19 cellular contexts compared by ENCODE assay signal in the genomic region with DNA sequence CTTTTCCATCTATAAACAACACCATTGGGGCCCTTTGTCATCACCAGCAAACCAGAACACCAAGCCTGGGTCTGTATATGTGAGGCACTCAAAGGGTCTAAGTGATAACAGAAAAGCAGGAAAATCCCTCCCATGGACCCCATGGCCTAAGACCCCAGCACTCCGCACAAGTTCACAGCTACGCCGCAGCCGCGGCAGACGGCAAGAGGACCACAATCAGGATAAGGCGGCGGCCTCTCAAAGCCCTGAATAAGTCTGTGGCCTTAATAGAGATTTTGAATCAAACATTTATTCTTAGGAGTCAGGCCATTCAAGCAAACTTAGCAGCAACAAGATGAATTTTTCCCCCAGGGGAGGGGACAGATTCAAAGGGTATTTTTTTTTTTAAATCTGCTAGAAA. TPM values are rescaled to one million over a fixed set of nuclear protein-coding genes. Genes with fewer than 3 reads are reported as not detected.
"Had no signal": no experiment of that assay in that cellular context is flagged by ENCODE, and none has a peak within 500 bp of the region (broad histone marks: within the 10 kb centered on the region; RNA-seq: fewer than 3 reads in every experiment).

No MANE protein-coding gene starts in this region.

- H3K36me3 ChIP-seq: brain microvascular endothelial cell, left lung, prostate gland had no signal

- H3K4me3 Mint-ChIP-seq: activated naive CD4-positive, alpha-beta T cell treated with anti-CD3 and anti-CD28 coated beads, Interleukin-2, amount 50 U/mL, for 24 hours had no signal

- DNase-seq: activated CD4-positive, alpha-beta T cell treated with anti-CD3 and anti-CD28 coated beads, Interleukin-2, amount 50 U/mL, for 4 hours; activated effector memory CD4-positive, alpha-beta T cell treated with Interleukin-2 at 50 U/mL for 16 hours; activated T-cell treated with anti-CD3 and anti-CD28 coated beads, Interleukin-2, amount 50 U/mL, for 1 hour; brain microvascular endothelial cell; dorsolateral prefrontal cortex; head of caudate nucleus; islet precursor cell; left lung; mesenchymal stem cell; stimulated activated CD4-positive, alpha-beta T cell treated with anti-CD3 and anti-CD28 coated beads, Interleukin-2, amount 100 ng/mL, for 48 hours; stimulated activated naive CD4-positive, alpha-beta T cell treated with Interleukin-2 at 50 U/mL for 16 hours had no signal

- H3K9me3 Mint-ChIP-seq: activated naive CD4-positive, alpha-beta T cell treated with anti-CD3 and anti-CD28 coated beads, Interleukin-2, amount 50 U/mL, for 24 hours had no signal

- H3K27ac ChIP-seq: brain microvascular endothelial cell, left lung had no signal

- ATAC-seq: left lung, SK-N-SH treated with all-trans-retinoic acid at 6 μM for 48 hours had no signal

- H3K4me3 ChIP-seq: prostate gland had no signal

- H3K27ac Mint-ChIP-seq: activated naive CD4-positive, alpha-beta T cell treated with anti-CD3 and anti-CD28 coated beads, Interleukin-2, amount 50 U/mL, for 24 hours had no signal

- H3K4me1 ChIP-seq: prostate gland had no signal

RNA-seq across cellular contexts. Expression of a gene that starts 33.2 kb away (rescaled TPM):
- total RNA-seq: chondrocyte; esophagus muscularis mucosa; fibroblast of villous mesenchyme; T-helper 2 cell treated with Interferon-gamma antibody and Interleukin-4, amounts not matched to agents 100 ng/mL and 5 ng/mL, for 36 hours; temporal lobe had no signal
